ENCODE assay signal across 8 cellular contexts in the genomic region with DNA sequence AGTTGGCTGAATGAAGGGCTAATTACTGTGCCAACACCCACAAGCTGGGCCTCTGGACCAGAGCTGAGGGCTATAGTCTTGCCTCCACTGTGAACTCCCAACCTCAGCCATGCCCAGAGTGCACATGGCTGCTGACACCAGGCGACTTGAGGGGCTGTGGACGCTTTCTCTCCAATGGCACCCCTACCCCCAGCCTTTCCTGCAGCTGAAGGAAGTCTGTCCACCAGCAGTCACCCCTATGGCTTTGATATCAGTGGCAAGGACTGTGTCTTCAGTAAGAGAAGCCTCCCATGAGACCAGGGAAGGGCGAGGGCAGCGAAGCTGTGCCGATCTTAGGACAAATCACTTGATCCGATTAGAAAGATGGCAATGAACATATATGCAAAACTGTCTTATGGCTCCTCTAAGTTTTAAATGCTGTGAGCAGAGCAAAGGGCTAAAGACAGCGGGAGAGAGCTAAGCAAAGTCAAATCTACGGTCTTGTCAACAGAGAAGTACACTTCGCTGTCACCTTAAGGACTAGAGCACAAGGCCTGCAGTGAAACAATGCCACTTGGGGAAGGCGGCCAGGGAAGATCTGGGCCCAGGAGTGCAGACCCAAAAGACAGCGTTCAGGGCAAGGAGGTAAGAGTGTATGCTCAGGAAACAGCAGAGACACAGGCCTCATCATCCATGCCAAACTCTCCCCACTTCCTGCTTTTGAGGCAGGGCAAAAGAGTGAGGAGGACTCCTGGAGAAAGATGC. TPM values are rescaled to one million over a fixed set of nuclear protein-coding genes. Genes with fewer than 3 reads are reported as not detected.
DNase-seq lines count a peak whose midpoint lies in the region; ATAC-seq and TF ChIP-seq lines count a peak whose summit lies in the region.

No MANE protein-coding gene starts in this region.

- BruUV-seq in mammary epithelial cell (replicated peaks; lab: Mats Ljungman, UMichigan): TSS peak; percentile 16

- POLR2A ChIA-PET in CD4-positive, alpha-beta memory T cell (lab: Charles Lee; ENCODE audit: partially characterized antibody): interaction anchor here (1.0 to 1.5 kb wide), 2 partner anchors 8 to 75 kb away, joined by 3 to 6 read pairs; a partner anchor contains a TSS

- no peak for ATAC-seq in HG02885 (IDR thresholded peaks at IDR 0.05; ENCODE audit: poor library complexity, unreplicated experiment)

- no peak overlapping the region for H2AFZ ChIP-seq in mammary epithelial cell (ENCODE audit: low read depth, low read length)

- peak overlapping the region; percentile 90 to 99 (median 95) for H3K4me3 Mint-ChIP-seq in CD4-positive, alpha-beta memory T cell
- H3K4me3 Mint-ChIP-seq in nephron: peak overlapping the region; percentile 97 to 100 (median 99)

- H3K79me2 ChIP-seq in mammary epithelial cell (ENCODE audit: insufficient read depth, low read length): peaks cover 39% of the 10 kb centered on the region

- no peaks in the 10 kb centered on the region for H3K27me3 ChIP-seq in CD4-positive, alpha-beta memory T cell (ENCODE audit: insufficient read depth, low read length)
- H3K27me3 ChIP-seq in mammary epithelial cell (ENCODE audit: insufficient read depth, low read length): no peaks in the 10 kb centered on the region

- intact Hi-C loops in CD4-positive, alpha-beta memory T cell (cut with micrococcal nuclease): no loop called here
- intact Hi-C loops in mammary epithelial cell (cut with micrococcal nuclease): no loop called here

- H3K36me3 Mint-ChIP-seq in CD4-positive, alpha-beta memory T cell: peaks cover 22 to 41% of the 10 kb centered on the region in 2 donors
- H3K36me3 Mint-ChIP-seq in nephron (ENCODE audit: low read depth): peaks cover 14% of the 10 kb centered on the region

- H3K9me3 Mint-ChIP-seq in CD4-positive, alpha-beta memory T cell: no peaks in the 10 kb centered on the region
- H3K9me3 Mint-ChIP-seq in nephron: no peaks in the 10 kb centered on the region

- H3K4me2 ChIP-seq in mammary epithelial cell (ENCODE audit: insufficient read depth, low read depth, low read length): peak overlapping the region; percentile 92

- in situ Hi-C loops in mammary epithelial cell (cut with MboI; ENCODE audit: low sequenced_read_pairs in 2 of 2): no loop called here

- peaks cover 31% of the 10 kb centered on the region for H3K36me3 ChIP-seq in CD4-positive, alpha-beta memory T cell (ENCODE audit: insufficient read depth, low read length)
- H3K36me3 ChIP-seq in KOPT-K1 (ENCODE audit: insufficient read depth, low read length): peaks cover 43% of the 10 kb centered on the region
- peaks cover 7% of the 10 kb centered on the region for H3K36me3 ChIP-seq in mammary epithelial cell (ENCODE audit: insufficient read depth, low read length)

- 85% methylated on average over 11 of the region's 11 CpGs for WGBS in mammary epithelial cell (ENCODE audit: low coverage, missing lambda C conversion rate)

- no peaks in the 10 kb centered on the region for H4K20me1 ChIP-seq in mammary epithelial cell (ENCODE audit: insufficient read depth, low read length)

- no peak for DNase-seq in CD4-positive, alpha-beta memory T cell
- DNase-seq in mammary epithelial cell (no peak), dermis blood vessel endothelial cell (no peak), iPS-NIHi11 (ENCODE audit: low spot score) (no peak)
- DNase-seq in stimulated activated CD4-positive, alpha-beta T cell treated with anti-CD3 and anti-CD28 coated beads, Interleukin-4, amount 100 ng/mL, for 24 hours: no peak

- CTCF ChIA-PET in CD4-positive, alpha-beta memory T cell (lab: Charles Lee; ENCODE audit: partially characterized antibody): interaction anchor here (0.8 to 2.3 kb wide), 4 partner anchors 9 to 28 kb away, joined by 3 to 11 read pairs (median 5); no protein-coding TSS in a partner anchor
- CTCF ChIA-PET in mammary epithelial cell (lab: Charles Lee; ENCODE audit: low non-redundant PET): interaction anchor here (0.7 kb wide), 1 partner anchor 14 kb away, joined by 3 read pairs; no protein-coding TSS in a partner anchor

- H3K4me1 ChIP-seq in CD4-positive, alpha-beta memory T cell (ENCODE audit: insufficient read depth, low read length): peaks cover 23% of the 10 kb centered on the region
- peaks cover 25% of the 10 kb centered on the region for H3K4me1 ChIP-seq in mammary epithelial cell (ENCODE audit: insufficient read depth, low read length)

- H3K27me3 Mint-ChIP-seq in CD4-positive, alpha-beta memory T cell: no peaks in the 10 kb centered on the region
- peaks cover 19% of the 10 kb centered on the region for H3K27me3 Mint-ChIP-seq in nephron (ENCODE audit: low read depth)

- dilution Hi-C loops in mammary epithelial cell (cut with HindIII; ENCODE audit: low sequenced_read_pairs): no loop called here

- peak overlapping the region; percentile 81 for H3K27ac ChIP-seq in CD4-positive, alpha-beta memory T cell (ENCODE audit: low read depth, low read length)
- H3K27ac ChIP-seq in KOPT-K1 (ENCODE audit: low read depth, low read length, poor library complexity, severe bottlenecking): peak overlapping the region; percentile 70
- H3K27ac ChIP-seq in mammary epithelial cell (ENCODE audit: insufficient read depth, low read depth, low read length): no peak overlapping the region

- H3K9ac ChIP-seq in mammary epithelial cell (ENCODE audit: insufficient read depth, low read length): peak overlapping the region; percentile 75

- H3K4me1 Mint-ChIP-seq in CD4-positive, alpha-beta memory T cell: peaks cover 24 to 45% (median 35%) of the 10 kb centered on the region in 4 donors
- H3K4me1 Mint-ChIP-seq in nephron: peaks cover 14% of the 10 kb centered on the region

- H3K27ac Mint-ChIP-seq in CD4-positive, alpha-beta memory T cell: peak overlapping the region; percentile 82 to 98 (median 95)
- no peak overlapping the region for H3K27ac Mint-ChIP-seq in nephron

- H3K9me3 ChIP-seq in CD4-positive, alpha-beta memory T cell (ENCODE audit: control insufficient read depth in 1 of 2, low read length in 2 of 2): no peaks in the 10 kb centered on the region
- H3K9me3 ChIP-seq in KOPT-K1 (ENCODE audit: insufficient read depth, low read length, poor library complexity, severe bottlenecking): no peaks in the 10 kb centered on the region
- H3K9me3 ChIP-seq in mammary epithelial cell (replicated peaks; ENCODE audit: insufficient read depth, low read length): no peaks in the 10 kb centered on the region

- H3K4me3 ChIP-seq in CD4-positive, alpha-beta memory T cell (ENCODE audit: low read length in 2 of 2): peak overlapping the region in 1 of 2 donors; percentile 65
- H3K4me3 ChIP-seq in mammary epithelial cell (replicated peaks in 1 of 3; ENCODE audit: insufficient read depth in 1 of 3, low read depth in 2 of 3, low read length in 3 of 3): peak overlapping the region; percentile 72 to 85 (median 76)

- no peak for TF ChIP-seq CTCF in mammary epithelial cell (conservative IDR thresholded peaks at IDR 0.05 in 1 of 2, IDR thresholded peaks at IDR 0.05 in 1 of 2; ENCODE audit: extremely low read depth in 1 of 2, insufficient read depth in 1 of 2, low read depth in 1 of 2, low read length in 2 of 2)
- no peak for TF ChIP-seq CTCF in nephron (IDR thresholded peaks at IDR 0.05; ENCODE audit: unreplicated experiment in 3 of 3)

RNA-seq across cellular contexts. Expression of a gene that starts 1.6 kb away (rescaled TPM):
- total RNA-seq in CD4-positive, alpha-beta memory T cell: 10 to 100 TPM; 61.1 to 70.0 TPM
- polyA plus RNA-seq in CD4-positive, alpha-beta memory T cell: 10 to 100 TPM; 39.6 to 43.0 TPM
- 10 to 100 TPM; 30.0 to 61.6 TPM for total RNA-seq in mammary epithelial cell
- 59.6 TPM for polyA plus RNA-seq in mammary epithelial cell
- polyA minus RNA-seq in mammary epithelial cell: 146 TPM
- 38.8 and 64.5 TPM in 2 replicates for total RNA-seq in dermis blood vessel endothelial cell

RNA-seq across cellular contexts. Expression of a gene that starts 14.7 kb away (rescaled TPM):
- total RNA-seq in CD4-positive, alpha-beta memory T cell: under 1 TPM in 1 of 2 experiments, not detected in 1; 0.20 TPM
- polyA plus RNA-seq in CD4-positive, alpha-beta memory T cell: not detected
- total RNA-seq in mammary epithelial cell (under 1 TPM in 1 of 2 donors, not detected in 1; 0.83 TPM), dermis blood vessel endothelial cell (0.51 and 0.74 TPM in 2 replicates)
- 0.18 TPM for polyA plus RNA-seq in mammary epithelial cell
- polyA minus RNA-seq in mammary epithelial cell: 1.7 TPM

RNA-seq across cellular contexts. Expression of a gene that starts 57.4 kb away (rescaled TPM):
- not detected for total RNA-seq in CD4-positive, alpha-beta memory T cell
- not detected for polyA plus RNA-seq in CD4-positive, alpha-beta memory T cell
- 1 to 10 TPM in 1 of 2 donors, not detected in 1; 1.3 TPM for total RNA-seq in mammary epithelial cell
- 0.03 TPM for polyA plus RNA-seq in mammary epithelial cell
- polyA minus RNA-seq in mammary epithelial cell: not detected
- total RNA-seq in dermis blood vessel endothelial cell: not detected in 2 replicates

Comparison
In these comparisons a context has a peak if more than half of its experiments do, and no peak if none do; other contexts are left out.
1. H3K27ac Mint-ChIP-seq: peak in CD4-positive, alpha-beta memory T cell (7 of 7); none in nephron (0 of 3).